Comparison of ENCODE assay signal across 1 cellular context in genomic region chr3:100264242-100264641, GRCh38.
TF ChIP-seq lines count a peak whose summit lies in the region.

No MANE protein-coding gene starts in this region.

TF ChIP-seq in GM23338, 12 proteins besides CTCF, POLR2A, EP300 and RAD21 (continued from another document):
- TF ChIP-seq ZNF462 (CRISPR knock-in tag; IDR thresholded peaks at IDR 0.05) (no peak), STAT1 (IDR thresholded peaks at IDR 0.05; ENCODE audit: unreplicated experiment) (no peak), ZNF114 (CRISPR knock-in tag; IDR thresholded peaks at IDR 0.05) (no peak), EZH2phosphoT487 (IDR thresholded peaks at IDR 0.05; ENCODE audit: unreplicated experiment) (no peak), NANOG (IDR thresholded peaks at IDR 0.05; ENCODE audit: borderline replicate concordance) (no peak), JUNB (IDR thresholded peaks at IDR 0.05; ENCODE audit: unreplicated experiment) (no peak), EZH2 (IDR thresholded peaks at IDR 0.05; ENCODE audit: low read depth, unreplicated experiment) (no peak), CREB1 (CRISPR knock-in tag; IDR thresholded peaks at IDR 0.05; ENCODE audit: low read depth) (no peak), ETS1 (IDR thresholded peaks at IDR 0.05) (no peak)
